Comparison of ENCODE assay signal across 1 cellular context in the genomic region with DNA sequence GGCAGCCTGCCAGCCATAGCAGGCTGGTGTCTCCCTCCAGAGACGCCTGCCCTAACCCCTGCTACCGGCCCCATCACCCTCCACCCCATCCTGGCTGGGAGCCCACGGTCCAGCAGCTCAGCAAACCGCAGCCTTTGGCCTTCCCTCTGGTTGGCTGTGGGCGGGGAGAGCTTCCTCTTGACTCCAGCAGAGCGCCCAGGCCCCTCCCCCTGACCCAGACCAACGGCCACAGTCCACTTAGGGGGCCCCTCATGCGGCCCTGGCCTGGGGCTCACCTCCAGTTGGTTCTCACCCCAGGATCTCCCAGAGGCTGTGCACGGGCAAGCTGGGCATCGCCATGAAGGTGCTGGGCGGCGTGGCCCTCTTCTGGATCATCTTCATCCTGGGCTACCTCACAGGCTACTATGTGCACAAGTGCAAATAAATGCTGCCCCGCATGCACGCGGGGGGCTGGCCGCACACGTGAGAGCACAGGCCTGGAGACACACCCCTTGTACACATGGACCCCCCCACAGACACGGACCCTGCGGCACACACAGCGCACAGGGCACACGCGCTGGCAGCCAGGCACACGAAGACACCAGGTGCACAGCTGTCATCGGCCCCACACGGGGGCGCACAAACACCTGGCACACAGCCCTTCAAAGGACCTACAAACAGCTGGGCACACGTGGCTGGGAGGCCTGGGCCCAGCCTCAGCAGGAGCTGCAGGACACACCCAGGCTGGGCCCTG.
TF ChIP-seq lines count a peak whose summit lies in the region.

No MANE protein-coding gene starts in this region.

TF ChIP-seq in K562, 482 proteins besides CTCF, POLR2A, EP300 and RAD21 (continued from another document):
- TF ChIP-seq, protein P1, sequence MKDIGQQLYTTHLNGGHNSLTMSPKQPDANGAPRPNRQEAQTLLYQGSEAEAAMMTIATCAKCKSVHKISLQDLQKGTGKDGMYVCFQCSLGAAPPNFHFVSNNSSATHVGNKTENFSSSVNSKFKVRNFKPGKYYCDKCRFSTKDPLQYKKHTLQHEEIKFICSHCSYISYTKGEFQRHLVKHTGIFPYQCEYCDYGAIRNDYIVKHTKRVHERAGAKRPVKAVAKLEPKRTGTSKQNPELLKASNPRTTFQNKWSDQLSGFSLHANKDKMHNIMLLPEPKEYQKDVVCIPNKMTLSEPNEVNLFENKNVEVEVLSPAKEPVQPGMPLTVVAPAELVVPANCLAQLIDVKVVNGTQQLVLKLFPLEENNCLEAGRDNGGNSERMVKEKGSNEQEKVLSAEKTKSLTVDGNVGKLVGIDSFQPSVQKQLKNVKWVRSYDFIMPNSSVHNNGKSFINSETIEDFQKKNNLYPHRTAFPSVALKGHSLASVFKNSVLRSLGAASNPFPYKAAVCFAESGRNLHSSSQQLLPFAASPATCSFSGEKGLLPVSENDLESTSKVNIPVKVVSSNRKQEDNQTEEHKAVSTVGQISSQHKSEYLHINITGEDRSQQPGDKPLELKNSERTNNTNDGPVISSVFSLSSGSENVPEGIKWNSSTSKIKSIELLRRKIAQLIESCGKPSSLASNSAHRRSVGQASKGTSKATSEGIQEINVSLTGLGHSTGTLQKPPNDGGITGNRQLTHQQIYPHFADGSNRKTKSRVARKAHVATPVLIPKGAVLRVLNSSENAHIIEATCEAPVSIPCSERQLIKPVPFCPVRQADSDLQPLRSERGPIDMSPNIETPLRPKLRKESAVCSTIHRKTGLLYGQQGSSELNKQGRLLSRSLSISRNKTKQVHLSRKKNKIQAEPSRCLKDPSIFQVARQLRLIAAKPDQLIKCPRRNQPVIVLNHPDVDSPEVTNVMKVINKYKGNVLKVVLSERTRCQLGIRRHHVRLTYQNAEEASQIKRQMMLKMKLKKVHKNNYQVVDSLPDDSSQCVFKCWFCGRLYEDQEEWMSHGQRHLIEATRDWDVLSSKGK (CRISPR knock-in tag; IDR thresholded peaks at IDR 0.05) = no peak
- TF ChIP-seq ZEB2 (IDR thresholded peaks at IDR 0.05) = peak; percentile 66; the same call in 1 of the 2 replicates
- TF ChIP-seq ZNF133 (CRISPR knock-in tag; IDR thresholded peaks at IDR 0.05) = no peak
- 0 out of 4 replicates have a peak, but pooled peaks of 1 of the 2 experiments have one; percentile 52 for TF ChIP-seq TRIM24 (IDR thresholded peaks at IDR 0.05)
- no peak for TF ChIP-seq EWSR1 (IDR thresholded peaks at IDR 0.05; ENCODE audit: borderline replicate concordance, low read depth, partially characterized antibody)
- no peak for TF ChIP-seq MEF2D (tag; conservative IDR thresholded peaks at IDR 0.05; ENCODE audit: low read depth)
- TF ChIP-seq ZNF717 (CRISPR knock-in tag; IDR thresholded peaks at IDR 0.05) = no peak
- TF ChIP-seq CBFA2T3 (IDR thresholded peaks at IDR 0.05) = peak; percentile 74
- no peak for TF ChIP-seq SPI1 (IDR thresholded peaks at IDR 0.05; ENCODE audit: borderline replicate concordance, low read depth, low read length)
- 0 out of 2 replicates have a peak, but pooled peaks have one; percentile 52 for TF ChIP-seq NR4A1 (CRISPR knock-in tag; IDR thresholded peaks at IDR 0.05)
- TF ChIP-seq NR4A1 (tag; IDR thresholded peaks at IDR 0.05) = peak; percentile 91
- TF ChIP-seq MEIS2 (IDR thresholded peaks at IDR 0.05; ENCODE audit: partially characterized antibody) = peak; percentile 25
- no peak for TF ChIP-seq PPARD (CRISPR knock-in tag; IDR thresholded peaks at IDR 0.05)
- no peak for TF ChIP-seq ZNF253 (CRISPR knock-in tag; conservative IDR thresholded peaks at IDR 0.05)
- TF ChIP-seq, protein P2, sequence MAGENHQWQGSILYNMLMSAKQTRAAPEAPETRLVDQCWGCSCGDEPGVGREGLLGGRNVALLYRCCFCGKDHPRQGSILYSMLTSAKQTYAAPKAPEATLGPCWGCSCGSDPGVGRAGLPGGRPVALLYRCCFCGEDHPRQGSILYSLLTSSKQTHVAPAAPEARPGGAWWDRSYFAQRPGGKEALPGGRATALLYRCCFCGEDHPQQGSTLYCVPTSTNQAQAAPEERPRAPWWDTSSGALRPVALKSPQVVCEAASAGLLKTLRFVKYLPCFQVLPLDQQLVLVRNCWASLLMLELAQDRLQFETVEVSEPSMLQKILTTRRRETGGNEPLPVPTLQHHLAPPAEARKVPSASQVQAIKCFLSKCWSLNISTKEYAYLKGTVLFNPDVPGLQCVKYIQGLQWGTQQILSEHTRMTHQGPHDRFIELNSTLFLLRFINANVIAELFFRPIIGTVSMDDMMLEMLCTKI (IDR thresholded peaks at IDR 0.05; ENCODE audit: partially characterized antibody) = no peak
- TF ChIP-seq U2AF1 (optimal IDR thresholded peaks at IDR 0.05; ENCODE audit: low read depth, low read length) = no peak
- TF ChIP-seq NFXL1 (CRISPR knock-in tag; IDR thresholded peaks at IDR 0.05) = no peak
- TF ChIP-seq SMARCC2 (IDR thresholded peaks at IDR 0.05; ENCODE audit: low read depth) = no peak
- TF ChIP-seq SP1 (CRISPR knock-in tag; IDR thresholded peaks at IDR 0.05) = peak; percentile 79
- TF ChIP-seq, protein P3, sequence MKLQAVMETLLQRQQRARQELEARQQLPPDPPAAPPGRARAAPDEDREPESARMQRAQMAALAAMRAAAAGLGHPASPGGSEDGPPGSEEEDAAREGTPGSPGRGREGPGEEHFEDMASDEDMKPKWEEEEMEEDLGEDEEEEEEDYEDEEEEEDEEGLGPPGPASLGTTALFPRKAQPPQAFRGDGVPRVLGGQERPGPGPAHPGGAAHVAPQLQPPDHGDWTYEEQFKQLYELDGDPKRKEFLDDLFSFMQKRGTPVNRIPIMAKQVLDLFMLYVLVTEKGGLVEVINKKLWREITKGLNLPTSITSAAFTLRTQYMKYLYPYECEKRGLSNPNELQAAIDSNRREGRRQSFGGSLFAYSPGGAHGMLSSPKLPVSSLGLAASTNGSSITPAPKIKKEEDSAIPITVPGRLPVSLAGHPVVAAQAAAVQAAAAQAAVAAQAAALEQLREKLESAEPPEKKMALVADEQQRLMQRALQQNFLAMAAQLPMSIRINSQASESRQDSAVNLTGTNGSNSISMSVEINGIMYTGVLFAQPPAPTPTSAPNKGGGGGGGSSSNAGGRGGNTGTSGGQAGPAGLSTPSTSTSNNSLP (IDR thresholded peaks at IDR 0.05; ENCODE audit: borderline replicate concordance, low read depth, low read length) = no peak
- TF ChIP-seq ZNF217 (CRISPR knock-in tag; IDR thresholded peaks at IDR 0.05) = 0 out of 2 replicates have a peak, but pooled peaks have one; percentile 3
- no peak for TF ChIP-seq RBM25 (IDR thresholded peaks at IDR 0.05; ENCODE audit: low read depth, low read length, severe bottlenecking)
